In genomic region chr3:190018460-190018859, GRCh38 we compare ENCODE assay signal across 19 cellular contexts.
DNase-seq lines count a peak whose midpoint lies in the region; ATAC-seq, FAIRE-seq and TF ChIP-seq lines count a peak whose summit lies in the region.
"Had no signal": no experiment of that assay in that cellular context is flagged by ENCODE, and none has a peak within 500 bp of the region (broad histone marks: within the 10 kb centered on the region; RNA-seq: fewer than 3 reads in every experiment).

No MANE protein-coding gene starts in this region.

- H2BK5ac ChIP-seq in IMR-90 (ENCODE audit: low read depth, low read length, poor library complexity, severe bottlenecking) (no peak overlapping the region), H1 (ENCODE audit: low read depth, low read length) (no peak overlapping the region)

- H3K36me3 Mint-ChIP-seq in MCF 10A (ENCODE audit: insufficient read depth, unreplicated experiment) (no peaks in the 10 kb centered on the region), nephron progenitor cell (ENCODE audit: low read depth) (no peaks in the 10 kb centered on the region), T-cell (no peaks in the 10 kb centered on the region)
- H3K36me3 Mint-ChIP-seq: CD8-positive, alpha-beta T cell had no signal

- no peak overlapping the region for H3K18ac ChIP-seq in IMR-90 (ENCODE audit: low read depth, low read length)
- H3K18ac ChIP-seq in H1 (ENCODE audit: extremely low read depth, low read length), result no peak overlapping the region

- intact Hi-C loops in MCF 10A (cut with micrococcal nuclease), result loop anchor here (5.0 kb wide), 2 partner anchors 364 to 679 kb away; no protein-coding TSS in a partner anchor
- intact Hi-C loops in breast epithelium (cut with DNase I; ENCODE audit: low total_unique reads), result no loop called here
- intact Hi-C loops in IMR-90 (cut with micrococcal nuclease), result no loop called here

- H4K5ac ChIP-seq in IMR-90 (ENCODE audit: low read depth, low read length) (no peak overlapping the region; the same call in 1 of the 2 replicates), H1 (ENCODE audit: insufficient read length, low read depth, low read length) (no peak overlapping the region)

- no peak overlapping the region for H4K8ac ChIP-seq in IMR-90 (ENCODE audit: low read depth in 2 of 2, low read length in 2 of 2)
- no peak overlapping the region for H4K8ac ChIP-seq in H1 (ENCODE audit: extremely low read depth, insufficient read depth, low read length)

- no peaks in the 10 kb centered on the region for H3K23me2 ChIP-seq in H1 (ENCODE audit: low read depth, low read length)

- peaks cover 6% of the 10 kb centered on the region; the same call in 1 of the 2 replicates for H3K9me1 ChIP-seq in IMR-90 (ENCODE audit: insufficient read depth, low read length)

- H2BK120ac ChIP-seq in IMR-90 (ENCODE audit: low read depth, low read length), result no peak overlapping the region
- H2BK120ac ChIP-seq in H1 (replicated peaks; ENCODE audit: low read depth, low read length), result no peak overlapping the region

- H3K27me3 Mint-ChIP-seq in MCF 10A (ENCODE audit: insufficient read depth, unreplicated experiment) (no peaks in the 10 kb centered on the region), nephron progenitor cell (ENCODE audit: low read depth, poor library complexity) (no peaks in the 10 kb centered on the region), T-cell (peaks cover 10 to 28% of the 10 kb centered on the region in 2 donors)

- no peaks in the 10 kb centered on the region; a peak in 1 of 4 replicates for H3K79me2 ChIP-seq in H1 (ENCODE audit: control insufficient read depth in 1 of 2, insufficient read depth in 2 of 2, low read length in 2 of 2)

- no peak overlapping the region for H2AFZ ChIP-seq in IMR-90 (replicated peaks; ENCODE audit: low read length, poor library complexity)
- H2AFZ ChIP-seq in H1 (ENCODE audit: low read length), result no peak overlapping the region

- TF ChIP-seq EP300 in H1 (IDR thresholded peaks at IDR 0.05; ENCODE audit: borderline replicate concordance in 1 of 2, low read depth in 2 of 2, low read length in 2 of 2), result no peak

- H3K4me1 ChIP-seq in breast epithelium, result no peaks in the 10 kb centered on the region
- H3K4me1 ChIP-seq in IMR-90 (ENCODE audit: control insufficient read depth, insufficient read depth, low read length), result peaks cover 13% of the 10 kb centered on the region; the same call in 1 of the 2 replicates
- H3K4me1 ChIP-seq in H1 (replicated peaks in 1 of 4; ENCODE audit: control insufficient read depth in 3 of 4, insufficient read depth in 4 of 4, low read length in 3 of 4), result peaks cover 6 to 24% (median 15%) of the 10 kb centered on the region in 4 experiments; a peak in 6 of 7 replicates

- H3K9ac ChIP-seq in IMR-90 (ENCODE audit: low read depth, low read length) (no peak overlapping the region), H1 (replicated peaks in 1 of 4; ENCODE audit: extremely low read depth in 1 of 4, low read depth in 3 of 4, low read length in 3 of 4) (no peak overlapping the region)
- H3K9ac ChIP-seq: BLaER1 treated with 17β-estradiol and CSF1 and Interleukin-3, amounts not matched to agents 10 nM and 100 nM had no signal

- no peak for TF ChIP-seq CTCF in MCF 10A (IDR thresholded peaks at IDR 0.05; ENCODE audit: unreplicated experiment)
- TF ChIP-seq CTCF in breast epithelium (IDR thresholded peaks at IDR 0.05), result no peak
- TF ChIP-seq CTCF in IMR-90 (conservative IDR thresholded peaks at IDR 0.05; ENCODE audit: low read depth, low read length), result no peak
- TF ChIP-seq CTCF in H1 (IDR thresholded peaks at IDR 0.05; ENCODE audit: control extremely low read depth in 1 of 3, insufficient read depth in 1 of 3, low read depth in 1 of 3, low read length in 3 of 3), result no peak
- no peak for TF ChIP-seq CTCF in nephron progenitor cell (IDR thresholded peaks at IDR 0.05)

- H2AK5ac ChIP-seq in IMR-90 (ENCODE audit: low read depth, low read length), result peak overlapping the region; percentile 26; the same call in 1 of the 2 replicates
- no peak overlapping the region for H2AK5ac ChIP-seq in H1 (ENCODE audit: low read depth, low read length)

- no CpG with 5 or more reads among the region's 1 CpG for WGBS in IMR-90 (ENCODE audit: extremely low coverage in 2 of 2, insufficient read length in 1 of 2), 2 experiments
- WGBS in H1 (ENCODE audit: extremely low coverage in 1 of 2, insufficient coverage in 1 of 2, insufficient read length in 1 of 2, insufficient replicate concordance in 2 of 2, low coverage in 1 of 2, low lambda C conversion rate in 2 of 2, missing lambda C conversion rate in 1 of 2), 2 experiments, result 95% methylated on average over 1 of the region's 1 CpG; no CpG with 5 or more reads in 1 of the 2 experiments

- H3K23ac ChIP-seq in IMR-90 (ENCODE audit: low read depth, low read length), result peak overlapping the region; percentile 18; the same call in 1 of the 2 replicates
- no peak overlapping the region for H3K23ac ChIP-seq in H1 (ENCODE audit: insufficient read length)

- TF ChIP-seq RAD21 in IMR-90 (IDR thresholded peaks at IDR 0.05; ENCODE audit: low read length) (no peak), H1 (IDR thresholded peaks at IDR 0.05 in 1 of 2, conservative IDR thresholded peaks at IDR 0.05 in 1 of 2; ENCODE audit: low read depth in 2 of 2, low read length in 2 of 2) (no peak)

- H4K91ac ChIP-seq in IMR-90 (ENCODE audit: insufficient read depth, low read depth, low read length) (no peak overlapping the region), H1 (replicated peaks; ENCODE audit: insufficient read length, low read length) (no peak overlapping the region)

- H3K4me1 Mint-ChIP-seq in MCF 10A (ENCODE audit: insufficient read depth, unreplicated experiment), result peaks cover 19% of the 10 kb centered on the region
- peaks cover 45% of the 10 kb centered on the region for H3K4me1 Mint-ChIP-seq in nephron progenitor cell
- no peaks in the 10 kb centered on the region for H3K4me1 Mint-ChIP-seq in T-cell
- H3K4me1 Mint-ChIP-seq: B cell had no signal

- H2BK15ac ChIP-seq in IMR-90 (ENCODE audit: low read depth, low read length) (no peak overlapping the region), H1 (ENCODE audit: low read length) (no peak overlapping the region)

- TF ChIP-seq POLR2A in breast epithelium (IDR thresholded peaks at IDR 0.05) (no peak), IMR-90 (IDR thresholded peaks at IDR 0.05; ENCODE audit: low read depth, low read length) (no peak), H1 (IDR thresholded peaks at IDR 0.05; ENCODE audit: control extremely low read depth in 1 of 2, low read depth in 2 of 2, low read length in 2 of 2) (no peak)

- H3K79me1 ChIP-seq in IMR-90 (ENCODE audit: low read depth in 1 of 2, low read length in 2 of 2), result peaks cover 10 to 57% of the 10 kb centered on the region in 2 experiments; a peak in 3 of 4 replicates
- H3K79me1 ChIP-seq in H1 (ENCODE audit: low read depth, low read length), result no peaks in the 10 kb centered on the region

- ATAC-seq in IMR-90 (ENCODE audit: low read depth) (no peak), HG03175 (IDR thresholded peaks at IDR 0.05; ENCODE audit: unreplicated experiment) (no peak), T-cell (replicated peaks in 1 of 4) (no peak)
- ATAC-seq: CD8-positive, alpha-beta T cell; HepG2 had no signal

- in situ Hi-C loops in IMR-90 (cut with MboI; ENCODE audit: low sequenced_read_pairs), result loop anchor here (10.0 kb wide), 1 partner anchor 186 kb away; no protein-coding TSS in a partner anchor

- no peak overlapping the region for H2BK20ac ChIP-seq in IMR-90 (ENCODE audit: low read depth, low read length)
- H2BK20ac ChIP-seq in H1 (ENCODE audit: low read length), result no peak overlapping the region

- CTCF ChIA-PET in MCF 10A (lab: Yijun Ruan, JAX) (interaction anchor here (0.7 to 1.3 kb wide), 10 partner anchors 13 to 304 kb away, joined by 3 to 5 read pairs (median 4); partner anchors contain the start of genes CLDN1 and P3H2), IMR-90 (lab: Yijun Ruan, JAX) (no interaction called here), H1 (lab: Charles Lee; ENCODE audit: partially characterized antibody) (interaction anchor here (0.6 to 1.5 kb wide), 6 partner anchors 23 to 684 kb away, joined by 3 to 5 read pairs (median 3); no protein-coding TSS in a partner anchor), T-cell (lab: Charles Lee) (no interaction called here)

- H3K56ac ChIP-seq in IMR-90 (ENCODE audit: extremely low read depth, insufficient read depth, low read length) (no peak overlapping the region), H1 (replicated peaks; ENCODE audit: insufficient read length, low read depth, low read length) (no peak overlapping the region)

- H3K9me3 ChIP-seq in breast epithelium (no peaks in the 10 kb centered on the region), IMR-90 (ENCODE audit: control insufficient read depth, insufficient read depth, low read length) (no peaks in the 10 kb centered on the region), H1 (ENCODE audit: insufficient read depth in 2 of 2, low read depth in 1 of 2, low read length in 1 of 2) (no peaks in the 10 kb centered on the region)
- H3K9me3 ChIP-seq: BLaER1 treated with 17β-estradiol and CSF1 and Interleukin-3, amounts not matched to agents 10 nM and 100 nM had no signal

- no peak overlapping the region for H2BK12ac ChIP-seq in H1 (ENCODE audit: low read depth, low read length)

- H3K9me3 Mint-ChIP-seq in MCF 10A (ENCODE audit: unreplicated experiment) (no peaks in the 10 kb centered on the region), nephron progenitor cell (no peaks in the 10 kb centered on the region), T-cell (no peaks in the 10 kb centered on the region)
- H3K9me3 Mint-ChIP-seq: CD8-positive, alpha-beta T cell; HFFc6 had no signal

- H3K27ac Mint-ChIP-seq in MCF 10A (ENCODE audit: low read depth, unreplicated experiment) (peak overlapping the region; percentile 35), nephron progenitor cell (peak overlapping the region; percentile 4), T-cell (no peak overlapping the region)
- H3K27ac Mint-ChIP-seq: B cell; CD8-positive, alpha-beta T cell had no signal

- H3K27ac ChIP-seq in breast epithelium (no peak overlapping the region), IMR-90 (ENCODE audit: insufficient read depth, low read length) (no peak overlapping the region), H1 (ENCODE audit: low read depth, low read length) (no peak overlapping the region)
- H3K27ac ChIP-seq: 22Rv1; BLaER1 treated with 17β-estradiol and CSF1 and Interleukin-3, amounts not matched to agents 10 nM and 100 nM had no signal

- H3K4me2 ChIP-seq in IMR-90 (ENCODE audit: low read depth, low read length) (no peak overlapping the region), H1 (ENCODE audit: insufficient read depth in 1 of 2, low read depth in 2 of 2, low read length in 2 of 2) (no peak overlapping the region)
- H3K4me2 ChIP-seq: BLaER1 treated with 17β-estradiol and CSF1 and Interleukin-3, amounts not matched to agents 10 nM and 100 nM had no signal

- POLR2A ChIA-PET in MCF 10A (lab: Yijun Ruan, JAX) (interaction anchor here (0.6 to 1.1 kb wide), 2 partner anchors 17 to 39 kb away, joined by 3 to 4 read pairs; no protein-coding TSS in a partner anchor), IMR-90 (lab: Charles Lee; ENCODE audit: unreplicated experiment) (no interaction called here), H1 (lab: Charles Lee; ENCODE audit: partially characterized antibody) (no interaction called here), T-cell (lab: Charles Lee) (no interaction called here)

- H3K4ac ChIP-seq in IMR-90 (ENCODE audit: low read depth, low read length) (0 out of 2 replicates have a peak overlapping the region, but pooled peaks have one; percentile 21), H1 (replicated peaks; ENCODE audit: insufficient read length, low read depth, low read length) (no peak overlapping the region)

- no peaks in the 10 kb centered on the region for H3K36me3 ChIP-seq in breast epithelium
- no peaks in the 10 kb centered on the region for H3K36me3 ChIP-seq in IMR-90 (ENCODE audit: control insufficient read depth, insufficient read depth, low read length)
- no peaks in the 10 kb centered on the region for H3K36me3 ChIP-seq in H1 (ENCODE audit: control insufficient read depth in 2 of 4, insufficient read depth in 4 of 4, low read length in 3 of 4)
- H3K36me3 ChIP-seq: BLaER1 treated with 17β-estradiol and CSF1 and Interleukin-3, amounts not matched to agents 10 nM and 100 nM had no signal

- no peak overlapping the region for H2AK9ac ChIP-seq in IMR-90 (replicated peaks; ENCODE audit: low read depth, low read length, poor library complexity)

- H4K20me1 ChIP-seq in IMR-90 (ENCODE audit: insufficient read depth, low read length) (no peaks in the 10 kb centered on the region), H1 (replicated peaks in 1 of 2; ENCODE audit: control insufficient read depth in 1 of 2, insufficient read depth in 2 of 2, low read length in 2 of 2) (no peaks in the 10 kb centered on the region)
- H4K20me1 ChIP-seq: BLaER1 treated with 17β-estradiol and CSF1 and Interleukin-3, amounts not matched to agents 10 nM and 100 nM had no signal

- H3K4me3 ChIP-seq in breast epithelium (no peak overlapping the region), IMR-90 (ENCODE audit: insufficient read depth, low read depth, low read length) (no peak overlapping the region), H1 (ENCODE audit: extremely low read depth in 1 of 4, insufficient read depth in 2 of 4, low read depth in 3 of 4, low read length in 4 of 4) (no peak overlapping the region)
- H3K4me3 ChIP-seq: BLaER1 treated with 17β-estradiol and CSF1 and Interleukin-3, amounts not matched to agents 10 nM and 100 nM; GM12878 had no signal

- no TSS peak for BruUV-seq in MCF 10A (replicated peaks; lab: Mats Ljungman, UMichigan)
- no TSS peak for BruUV-seq in IMR-90 (replicated peaks; lab: Mats Ljungman, UMichigan)

- H3K27me3 ChIP-seq in breast epithelium (no peaks in the 10 kb centered on the region), IMR-90 (ENCODE audit: control insufficient read depth, insufficient read depth, low read length) (no peaks in the 10 kb centered on the region), H1 (replicated peaks in 1 of 4; ENCODE audit: control insufficient read depth in 3 of 4, extremely low read depth in 1 of 4, insufficient read depth in 3 of 4, low read length in 3 of 4) (no peaks in the 10 kb centered on the region)
- H3K27me3 ChIP-seq: BLaER1 treated with 17β-estradiol and CSF1 and Interleukin-3, amounts not matched to agents 10 nM and 100 nM had no signal

- H3K14ac ChIP-seq in IMR-90 (replicated peaks; ENCODE audit: low read depth, low read length) (no peak overlapping the region), H1 (ENCODE audit: insufficient read length) (no peak overlapping the region)

- DNase-seq in MCF 10A (ENCODE audit: unreplicated experiment) (no peak), breast epithelium (ENCODE audit: low spot score in 2 of 2) (no peak), IMR-90 (no peak), H1 (ENCODE audit: low read depth in 1 of 2, low spot score in 2 of 2) (no peak), nephron progenitor cell (no peak), T-cell (no peak)
- no peak for DNase-seq in activated CD4-positive, alpha-beta T cell treated with anti-CD3 and anti-CD28 coated beads, Interleukin-2, amount 50 U/mL, for 48 hours
- DNase-seq: Calu3; CD8-positive, alpha-beta T cell; DMS79 treated with DMSO at 0.1 percent for 48 hours; GF-D8 had no signal

- H3K4me3 Mint-ChIP-seq in MCF 10A (ENCODE audit: unreplicated experiment), result no peak overlapping the region
- no peak overlapping the region for H3K4me3 Mint-ChIP-seq in nephron progenitor cell
- no peak overlapping the region for H3K4me3 Mint-ChIP-seq in T-cell
- H3K4me3 Mint-ChIP-seq: B cell; CD8-positive, alpha-beta T cell; HFFc6 had no signal

- FAIRE-seq in H1 (lab: Jason Lieb, UNC), result no peak
- FAIRE-seq: GM12878, GM19239, HepG2 had no signal

- dilution Hi-C loops in IMR-90 (cut with HindIII; ENCODE audit: low sequenced_read_pairs, unreplicated experiment), result no loop called here

Comparison
In these comparisons a context has a peak if more than half of its experiments do, and no peak if none do; other contexts are left out.
1. H3K27ac Mint-ChIP-seq: peak in MCF 10A (single experiment) and nephron progenitor cell (single experiment); none in T-cell (0 of 2).
2. CTCF ChIA-PET loops: an anchor here in MCF 10A (0.7 to 1.3 kb wide) and H1 (0.6 to 1.5 kb wide); none called in IMR-90 and T-cell.